In the genomic region with DNA sequence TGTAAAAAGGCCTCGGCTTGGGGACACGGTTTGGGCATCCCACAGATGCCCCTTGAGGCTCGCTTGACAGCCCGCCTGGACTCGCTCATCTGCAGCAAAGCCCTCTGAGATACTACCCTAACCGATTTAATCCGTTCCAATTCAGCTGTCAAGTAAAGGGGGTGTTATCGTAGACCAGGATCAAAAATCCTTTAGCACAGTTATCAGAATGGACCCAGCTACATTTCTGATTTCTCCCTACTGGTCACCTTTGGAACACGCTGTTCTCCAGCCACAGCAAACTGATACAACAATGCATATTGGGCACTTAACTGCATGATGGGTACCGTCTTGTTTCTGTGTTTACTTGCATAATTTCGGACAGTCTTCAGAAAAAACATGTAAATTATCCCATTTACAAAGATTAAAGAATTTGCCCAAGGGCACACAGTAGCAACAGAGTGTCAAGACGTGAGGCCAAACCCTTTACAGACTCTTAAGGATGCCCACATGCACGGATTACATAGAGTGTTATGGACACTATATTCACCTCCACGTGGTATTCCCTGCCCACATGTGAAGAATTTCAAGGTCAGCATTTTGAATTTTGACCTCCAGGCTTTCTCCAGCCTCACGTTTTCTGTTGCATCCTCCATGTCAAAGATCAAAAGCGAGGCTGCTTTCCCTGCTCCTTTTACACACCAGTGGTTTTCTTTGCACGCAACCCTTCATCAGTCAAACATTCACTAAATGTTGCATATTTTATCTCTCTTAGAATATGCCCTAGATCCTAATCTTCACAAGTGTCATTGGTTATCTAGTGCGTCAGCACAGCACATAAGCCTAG, we compare ENCODE assay signal across 8 cellular contexts. TPM values are rescaled to one million over a fixed set of nuclear protein-coding genes. Genes with fewer than 3 reads are reported as not detected.
DNase-seq lines count a peak whose midpoint lies in the region; ATAC-seq and TF ChIP-seq lines count a peak whose summit lies in the region.

No MANE protein-coding gene starts in this region.

- intact Hi-C loops in heart right ventricle (cut with DNase I) (loop anchor here in 7 of 10 donors (2.0 to 10.0 kb wide), 7 partner anchors 17 to 301 kb away; partner anchors contain the start of genes GALNT4 (in 3 of the 7) and POC1B (in 3 of the 7)), Right ventricle myocardium superior (cut with DNase I) (loop anchor here (10.0 kb wide), 2 partner anchors 191 to 301 kb away; no protein-coding TSS in a partner anchor), upper lobe of right lung (cut with DNase I) (loop anchor here (10.0 kb wide), 2 partner anchors 99 to 301 kb away; no protein-coding TSS in a partner anchor), adrenal gland (cut with DNase I) (no loop called here)

- no peaks in the 10 kb centered on the region for H3K27me3 ChIP-seq in heart right ventricle
- H3K27me3 ChIP-seq in upper lobe of right lung: no peaks in the 10 kb centered on the region
- no peaks in the 10 kb centered on the region for H3K27me3 ChIP-seq in adrenal gland

- H3K27ac Mint-ChIP-seq in memory B cell: peak overlapping the region; percentile 93

- no peak for DNase-seq in heart right ventricle
- DNase-seq in Right ventricle myocardium superior: no peak
- DNase-seq in astrocyte of the spinal cord (ENCODE audit: low read depth, low spot score): peak; percentile 20
- no peak for DNase-seq in memory B cell (ENCODE audit: low spot score in 2 of 2)
- no peak for DNase-seq in upper lobe of right lung
- DNase-seq in AG20443 (ENCODE audit: low spot score): no peak
- DNase-seq in adrenal gland: no peak

- WGBS in heart right ventricle, 2 donors: 83 to 85% methylated on average over 18 of the region's 18 CpGs
- 80 to 84% (median 82%) methylated on average over 18 of the region's 18 CpGs for WGBS in adrenal gland, 4 donors

- H3K36me3 ChIP-seq in heart right ventricle (peaks cover 0 to 9% (median 0%) of the 10 kb centered on the region in 9 donors), upper lobe of right lung (peaks cover 2% of the 10 kb centered on the region), adrenal gland (replicated peaks in 1 of 2) (no peaks in the 10 kb centered on the region)

- in situ Hi-C loops in astrocyte of the spinal cord (cut with HindIII; ENCODE audit: low sequenced_read_pairs): no loop called here

- H3K4me1 ChIP-seq in heart right ventricle (peaks cover 0 to 33% (median 25%) of the 10 kb centered on the region in 9 donors), upper lobe of right lung (peaks cover 20% of the 10 kb centered on the region), adrenal gland (replicated peaks in 1 of 2) (peaks cover 0 to 4% of the 10 kb centered on the region in 2 donors)

- H3K27ac ChIP-seq in heart right ventricle: peak overlapping the region in 8 of 10 donors; percentile 95 to 100 (median 99)
- peak overlapping the region; percentile 99 for H3K27ac ChIP-seq in upper lobe of right lung
- H3K27ac ChIP-seq in adrenal gland: peak overlapping the region in 1 of 5 donors; percentile 98

- H3K9me3 ChIP-seq in heart right ventricle: no peaks in the 10 kb centered on the region
- H3K9me3 ChIP-seq in upper lobe of right lung: no peaks in the 10 kb centered on the region
- H3K9me3 ChIP-seq in adrenal gland (replicated peaks in 1 of 3): no peaks in the 10 kb centered on the region

- peak overlapping the region; percentile 98 for H3K4me3 Mint-ChIP-seq in memory B cell

- no peak for TF ChIP-seq POLR2A in adrenal gland (IDR thresholded peaks at IDR 0.05)

- H3K36me3 Mint-ChIP-seq in memory B cell: no peaks in the 10 kb centered on the region

- peaks cover 29% of the 10 kb centered on the region for H3K4me1 Mint-ChIP-seq in memory B cell

- ATAC-seq in heart right ventricle (no peak), Right ventricle myocardium superior (ENCODE audit: poor library complexity) (no peak), memory B cell (ENCODE audit: low read depth) (no peak), upper lobe of right lung (no peak), GM19023 (IDR thresholded peaks at IDR 0.05; ENCODE audit: unreplicated experiment) (no peak)

- peak in 2 of 9 donors; percentile 3 to 16 for TF ChIP-seq CTCF in heart right ventricle (IDR thresholded peaks at IDR 0.05)
- no peak for TF ChIP-seq CTCF in astrocyte of the spinal cord (IDR thresholded peaks at IDR 0.05; ENCODE audit: low read depth, low read length)
- TF ChIP-seq CTCF in upper lobe of right lung (IDR thresholded peaks at IDR 0.05): no peak
- TF ChIP-seq CTCF in adrenal gland (IDR thresholded peaks at IDR 0.05): peak in 1 of 6 experiments; percentile 18

- H3K9me3 Mint-ChIP-seq in memory B cell: no peaks in the 10 kb centered on the region

- H3K4me3 ChIP-seq in heart right ventricle (peak overlapping the region in 8 of 10 donors; percentile 66 to 94 (median 80)), astrocyte of the spinal cord (ENCODE audit: low read depth, low read length) (peak overlapping the region; percentile 88), upper lobe of right lung (peak overlapping the region; percentile 72), adrenal gland (peak overlapping the region in 1 of 4 donors; percentile 72)

- no peaks in the 10 kb centered on the region for H3K27me3 Mint-ChIP-seq in memory B cell

RNA-seq across cellular contexts. Expression of gene DUSP6, which starts 3.2 kb away (rescaled TPM):
- 10 to 100 TPM; 19.7 to 43.4 (median 26.0) TPM for total RNA-seq in heart right ventricle
- polyA plus RNA-seq in heart right ventricle: 10 to 100 TPM in 1 of 2 donors, 1 to 10 TPM in 1; 9.4 to 23.4 TPM
- 26.7 TPM for total RNA-seq in Right ventricle myocardium superior
- 110 TPM for total RNA-seq in upper lobe of right lung
- total RNA-seq in adrenal gland: 10 to 100 TPM; 12.3 to 81.8 (median 47.7) TPM
- polyA plus RNA-seq in adrenal gland: 10 to 100 TPM; 16.3 to 21.5 (median 21.0) TPM

Comparison
In these comparisons a context has a peak if more than half of its experiments do, and no peak if none do; other contexts are left out.
1. intact Hi-C loops: an anchor here in heart right ventricle (2.0 to 10.0 kb wide), Right ventricle myocardium superior (10.0 kb wide) and upper lobe of right lung (10.0 kb wide); none called in adrenal gland.